In the genomic region with DNA sequence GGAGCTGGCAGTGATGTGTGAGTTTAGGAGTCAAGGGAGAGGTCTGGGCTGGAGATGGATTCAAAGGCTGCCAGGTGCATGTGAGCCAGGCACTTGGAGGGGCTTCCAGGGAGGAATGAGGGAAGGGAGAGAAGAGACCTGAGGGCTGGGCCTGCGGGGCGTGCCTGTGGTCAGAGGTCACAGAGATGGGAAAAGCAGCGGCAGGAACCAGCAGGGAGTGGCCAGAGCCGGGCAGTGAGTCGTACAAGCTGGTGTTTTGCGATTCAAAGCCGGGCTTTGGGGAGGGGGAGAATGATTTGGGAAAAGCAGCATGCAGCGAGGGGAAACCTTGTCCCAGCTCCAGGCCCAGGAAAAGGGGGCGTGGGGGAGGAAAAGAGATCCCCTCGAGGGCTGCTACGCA, we compare ENCODE assay signal across 15 cellular contexts.
DNase-seq lines count a peak whose midpoint lies in the region; ATAC-seq and TF ChIP-seq lines count a peak whose summit lies in the region.
"Had no signal": no experiment of that assay in that cellular context is flagged by ENCODE, and none has a peak within 500 bp of the region (broad histone marks: within the 10 kb centered on the region; RNA-seq: fewer than 3 reads in every experiment).

No MANE protein-coding gene starts in this region.

- no peaks in the 10 kb centered on the region for H3K9me3 Mint-ChIP-seq in WTC11
- H3K9me3 Mint-ChIP-seq in immature natural killer cell = no peaks in the 10 kb centered on the region
- no peaks in the 10 kb centered on the region for H3K9me3 Mint-ChIP-seq in natural killer cell

- no peak for TF ChIP-seq CTCF in WTC11 (IDR thresholded peaks at IDR 0.05)
- no peak for TF ChIP-seq CTCF in natural killer cell (IDR thresholded peaks at IDR 0.05)

- intact Hi-C loops in natural killer cell (cut with micrococcal nuclease) = no loop called here

- DNase-seq in H7 = peak; percentile 75
- DNase-seq in WTC11 (ENCODE audit: low spot score) = peak; percentile 32
- DNase-seq in immature natural killer cell = no peak
- peak; percentile 36 for DNase-seq in retina
- no peak for DNase-seq in activated CD4-positive, alpha-beta T cell treated with anti-CD3 and anti-CD28 coated beads, Interleukin-2, amount 50 U/mL, for 1 hour
- DNase-seq in activated CD4-positive, CD25-positive, alpha-beta regulatory T cell treated with anti-CD3 and anti-CD28 coated beads, Interleukin-2, amount 50 U/mL, for 72 hours = no peak
- no peak for DNase-seq in natural killer cell
- DNase-seq in NCI-H69 (lab: John Stamatoyannopoulos, UW) = no peak
- DNase-seq: NCI-H1417 treated with DMSO at 0.1 percent for 48 hours, NCI-H187 treated with DMSO at 0.1 percent for 48 hours, NCI-H2227 treated with DMSO at 0.1 percent for 48 hours, NCI-H510A treated with DMSO at 0.1 percent for 48 hours, NCI-H82, SHP77 had no signal

- CTCF ChIA-PET in WTC11 (lab: Charles Lee) = no interaction called here

- H3K36me3 Mint-ChIP-seq in WTC11 = no peaks in the 10 kb centered on the region
- H3K36me3 Mint-ChIP-seq in immature natural killer cell = no peaks in the 10 kb centered on the region
- H3K36me3 Mint-ChIP-seq in natural killer cell = no peaks in the 10 kb centered on the region

- no peaks in the 10 kb centered on the region for H3K27me3 ChIP-seq in H7 (ENCODE audit: control insufficient read depth, insufficient read depth, low read length)

- H3K27me3 Mint-ChIP-seq in WTC11 (ENCODE audit: low read depth) (no peaks in the 10 kb centered on the region; the same call in 1 of the 2 replicates), immature natural killer cell (ENCODE audit: low read depth in 3 of 3) (peaks cover 2 to 22% (median 14%) of the 10 kb centered on the region in 3 donors), natural killer cell (ENCODE audit: low read depth in 2 of 2) (peaks cover 15 to 18% of the 10 kb centered on the region in 2 donors)

- ATAC-seq in WTC11 (no peak), natural killer cell (no peak)

- H3K27ac Mint-ChIP-seq in WTC11 = no peak overlapping the region
- peak overlapping the region in 5 of 6 donors; percentile 15 to 82 (median 57) for H3K27ac Mint-ChIP-seq in immature natural killer cell
- H3K27ac Mint-ChIP-seq in natural killer cell = no peak overlapping the region

- H3K4me3 ChIP-seq in H7 (ENCODE audit: insufficient read depth, low read depth, low read length) = no peak overlapping the region
- H3K4me3 ChIP-seq: HAP-1 had no signal

- H3K4me3 Mint-ChIP-seq in WTC11 (no peak overlapping the region), immature natural killer cell (no peak overlapping the region), natural killer cell (no peak overlapping the region)

- POLR2A ChIA-PET in WTC11 (lab: Charles Lee) = no interaction called here

- peaks cover 16% of the 10 kb centered on the region for H3K4me1 Mint-ChIP-seq in WTC11
- peaks cover 0 to 4% of the 10 kb centered on the region in 2 donors for H3K4me1 Mint-ChIP-seq in immature natural killer cell
- peaks cover 0 to 11% of the 10 kb centered on the region in 2 donors for H3K4me1 Mint-ChIP-seq in natural killer cell

- H3K36me3 ChIP-seq in H7 (replicated peaks; ENCODE audit: control insufficient read depth, insufficient read depth, low read length) = no peaks in the 10 kb centered on the region
- H3K36me3 ChIP-seq: HAP-1 had no signal

TF ChIP-seq in WTC11, 78 proteins besides CTCF, POLR2A, EP300 and RAD21:
- TF ChIP-seq, protein P1, sequence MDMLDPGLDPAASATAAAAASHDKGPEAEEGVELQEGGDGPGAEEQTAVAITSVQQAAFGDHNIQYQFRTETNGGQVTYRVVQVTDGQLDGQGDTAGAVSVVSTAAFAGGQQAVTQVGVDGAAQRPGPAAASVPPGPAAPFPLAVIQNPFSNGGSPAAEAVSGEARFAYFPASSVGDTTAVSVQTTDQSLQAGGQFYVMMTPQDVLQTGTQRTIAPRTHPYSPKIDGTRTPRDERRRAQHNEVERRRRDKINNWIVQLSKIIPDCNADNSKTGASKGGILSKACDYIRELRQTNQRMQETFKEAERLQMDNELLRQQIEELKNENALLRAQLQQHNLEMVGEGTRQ (CRISPR knock-in tag; IDR thresholded peaks at IDR 0.05) = no peak
- TF ChIP-seq, protein P2, sequence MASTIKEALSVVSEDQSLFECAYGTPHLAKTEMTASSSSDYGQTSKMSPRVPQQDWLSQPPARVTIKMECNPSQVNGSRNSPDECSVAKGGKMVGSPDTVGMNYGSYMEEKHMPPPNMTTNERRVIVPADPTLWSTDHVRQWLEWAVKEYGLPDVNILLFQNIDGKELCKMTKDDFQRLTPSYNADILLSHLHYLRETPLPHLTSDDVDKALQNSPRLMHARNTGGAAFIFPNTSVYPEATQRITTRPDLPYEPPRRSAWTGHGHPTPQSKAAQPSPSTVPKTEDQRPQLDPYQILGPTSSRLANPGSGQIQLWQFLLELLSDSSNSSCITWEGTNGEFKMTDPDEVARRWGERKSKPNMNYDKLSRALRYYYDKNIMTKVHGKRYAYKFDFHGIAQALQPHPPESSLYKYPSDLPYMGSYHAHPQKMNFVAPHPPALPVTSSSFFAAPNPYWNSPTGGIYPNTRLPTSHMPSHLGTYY (CRISPR knock-in tag; IDR thresholded peaks at IDR 0.05) = no peak
- no peak for TF ChIP-seq GRHL2 (CRISPR knock-in tag; IDR thresholded peaks at IDR 0.05; ENCODE audit: insufficient replicate concordance, severe bottlenecking)
- TF ChIP-seq NFE2L1 (CRISPR knock-in tag; IDR thresholded peaks at IDR 0.05) = no peak
- no peak for TF ChIP-seq FOXP1 (CRISPR knock-in tag; IDR thresholded peaks at IDR 0.05; ENCODE audit: borderline replicate concordance)
- TF ChIP-seq ZNF416 (CRISPR knock-in tag; IDR thresholded peaks at IDR 0.05) = no peak
- TF ChIP-seq IRF2 (CRISPR knock-in tag; IDR thresholded peaks at IDR 0.05; ENCODE audit: borderline replicate concordance, low read depth) = no peak
- TF ChIP-seq, protein P3, sequence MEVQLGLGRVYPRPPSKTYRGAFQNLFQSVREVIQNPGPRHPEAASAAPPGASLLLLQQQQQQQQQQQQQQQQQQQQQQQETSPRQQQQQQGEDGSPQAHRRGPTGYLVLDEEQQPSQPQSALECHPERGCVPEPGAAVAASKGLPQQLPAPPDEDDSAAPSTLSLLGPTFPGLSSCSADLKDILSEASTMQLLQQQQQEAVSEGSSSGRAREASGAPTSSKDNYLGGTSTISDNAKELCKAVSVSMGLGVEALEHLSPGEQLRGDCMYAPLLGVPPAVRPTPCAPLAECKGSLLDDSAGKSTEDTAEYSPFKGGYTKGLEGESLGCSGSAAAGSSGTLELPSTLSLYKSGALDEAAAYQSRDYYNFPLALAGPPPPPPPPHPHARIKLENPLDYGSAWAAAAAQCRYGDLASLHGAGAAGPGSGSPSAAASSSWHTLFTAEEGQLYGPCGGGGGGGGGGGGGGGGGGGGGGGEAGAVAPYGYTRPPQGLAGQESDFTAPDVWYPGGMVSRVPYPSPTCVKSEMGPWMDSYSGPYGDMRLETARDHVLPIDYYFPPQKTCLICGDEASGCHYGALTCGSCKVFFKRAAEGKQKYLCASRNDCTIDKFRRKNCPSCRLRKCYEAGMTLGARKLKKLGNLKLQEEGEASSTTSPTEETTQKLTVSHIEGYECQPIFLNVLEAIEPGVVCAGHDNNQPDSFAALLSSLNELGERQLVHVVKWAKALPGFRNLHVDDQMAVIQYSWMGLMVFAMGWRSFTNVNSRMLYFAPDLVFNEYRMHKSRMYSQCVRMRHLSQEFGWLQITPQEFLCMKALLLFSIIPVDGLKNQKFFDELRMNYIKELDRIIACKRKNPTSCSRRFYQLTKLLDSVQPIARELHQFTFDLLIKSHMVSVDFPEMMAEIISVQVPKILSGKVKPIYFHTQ (CRISPR knock-in tag; IDR thresholded peaks at IDR 0.05) = no peak
- TF ChIP-seq, protein P4, sequence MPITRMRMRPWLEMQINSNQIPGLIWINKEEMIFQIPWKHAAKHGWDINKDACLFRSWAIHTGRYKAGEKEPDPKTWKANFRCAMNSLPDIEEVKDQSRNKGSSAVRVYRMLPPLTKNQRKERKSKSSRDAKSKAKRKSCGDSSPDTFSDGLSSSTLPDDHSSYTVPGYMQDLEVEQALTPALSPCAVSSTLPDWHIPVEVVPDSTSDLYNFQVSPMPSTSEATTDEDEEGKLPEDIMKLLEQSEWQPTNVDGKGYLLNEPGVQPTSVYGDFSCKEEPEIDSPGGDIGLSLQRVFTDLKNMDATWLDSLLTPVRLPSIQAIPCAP (CRISPR knock-in tag; IDR thresholded peaks at IDR 0.05) = no peak
- TF ChIP-seq EMX1 (CRISPR knock-in tag; IDR thresholded peaks at IDR 0.05) = no peak

Comparison
In these comparisons a context has a peak if more than half of its experiments do, and no peak if none do; other contexts are left out.
1. DNase-seq: peak in H7 (single experiment), WTC11 (single experiment) and retina (single experiment); none in immature natural killer cell (0 of 3), activated CD4-positive, alpha-beta T cell treated with anti-CD3 and anti-CD28 coated beads, Interleukin-2, amount 50 U/mL, for 1 hour (single experiment), activated CD4-positive, CD25-positive, alpha-beta regulatory T cell treated with anti-CD3 and anti-CD28 coated beads, Interleukin-2, amount 50 U/mL, for 72 hours (single experiment), natural killer cell (single experiment) and NCI-H69 (single experiment).
2. H3K27ac Mint-ChIP-seq: peak in immature natural killer cell (5 of 6); none in WTC11 (single experiment) and natural killer cell (0 of 2).